Comparison of ENCODE assay signal across 8 cellular contexts in the genomic region with DNA sequence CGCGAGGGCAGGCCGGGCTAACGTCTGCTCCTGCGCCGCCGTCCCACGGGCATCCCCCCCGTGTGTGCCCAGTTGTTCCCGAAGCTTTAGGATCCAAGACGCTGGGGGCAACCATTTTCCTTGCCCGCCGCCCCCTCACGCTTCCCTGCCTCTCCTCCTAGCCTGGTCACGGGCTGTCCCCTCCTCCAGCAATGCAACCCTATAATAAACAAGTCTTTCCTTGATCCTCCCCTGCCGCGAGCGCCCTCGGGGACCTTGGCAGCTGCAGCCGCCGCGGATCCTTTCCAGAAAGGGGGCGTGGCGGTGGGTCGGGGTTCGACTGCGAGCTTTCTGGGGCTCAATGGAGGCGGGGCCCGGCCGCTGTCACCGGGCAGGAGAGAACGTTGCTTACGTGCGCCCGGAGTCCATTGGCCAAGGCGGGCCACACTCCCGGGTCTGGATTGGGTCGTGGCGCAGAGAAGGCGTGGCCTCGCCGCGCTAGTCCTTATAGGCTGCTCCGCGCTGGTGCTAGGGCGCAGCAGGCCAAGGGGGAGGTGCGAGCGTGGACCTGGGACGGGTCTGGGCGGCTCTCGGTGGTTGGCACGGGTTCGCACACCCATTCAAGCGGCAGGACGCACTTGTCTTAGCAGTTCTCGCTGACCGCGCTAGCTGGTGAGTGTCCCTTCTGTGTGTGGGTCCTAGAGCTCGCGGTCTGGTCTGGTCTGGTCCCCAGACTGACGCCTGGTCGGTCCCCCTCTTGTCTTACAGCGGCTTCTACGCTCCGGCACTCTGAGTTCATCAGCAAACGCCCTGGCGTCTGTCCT. TPM values are rescaled to one million over a fixed set of nuclear protein-coding genes. Genes with fewer than 3 reads are reported as not detected.
DNase-seq lines count a peak whose midpoint lies in the region; ATAC-seq, FAIRE-seq and TF ChIP-seq lines count a peak whose summit lies in the region.

A gene with protein sequence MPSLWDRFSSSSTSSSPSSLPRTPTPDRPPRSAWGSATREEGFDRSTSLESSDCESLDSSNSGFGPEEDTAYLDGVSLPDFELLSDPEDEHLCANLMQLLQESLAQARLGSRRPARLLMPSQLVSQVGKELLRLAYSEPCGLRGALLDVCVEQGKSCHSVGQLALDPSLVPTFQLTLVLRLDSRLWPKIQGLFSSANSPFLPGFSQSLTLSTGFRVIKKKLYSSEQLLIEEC (plus strand): TSS at position 515 of the 803 bp plus-strand sequence. CDS start 293 bp downstream, outside the sequence.

- H2BK12ac ChIP-seq in H1 (ENCODE audit: low read depth, low read length) (peak within 1 kb of the TSS; percentile 93), mesenchymal stem cell (ENCODE audit: low read length in 2 of 2) (peak within 1 kb of the TSS; percentile 99)

- H2BK120ac ChIP-seq in H1 (replicated peaks; ENCODE audit: low read depth, low read length) (peak within 1 kb of the TSS; percentile 86), mesenchymal stem cell (ENCODE audit: low read depth, low read length) (peak within 1 kb of the TSS; percentile 98)

- DNase-seq in COLO829 (ENCODE audit: low spot score) = peak; percentile 96
- peak; percentile 99 for DNase-seq in HTR-8/SVneo (ENCODE audit: insufficient read length, low spot score)
- DNase-seq in NOMO-1 treated with dmso at 0.1 percent for 144 hours (lab: John Stamatoyannopoulos, UW; ENCODE audit: unreplicated experiment) = peak; percentile 98
- DNase-seq in activated CD8-positive, alpha-beta memory T cell treated with anti-CD3 and anti-CD28 coated beads for 48 hours (ENCODE audit: low read depth in 2 of 3, low spot score in 2 of 3) = peak; percentile 95 to 97 (median 96)
- DNase-seq in H1 (ENCODE audit: low read depth in 1 of 2, low spot score in 2 of 2) = peak; percentile 98
- DNase-seq in mesenchymal stem cell = peak; percentile 99
- DNase-seq in stimulated activated CD8-positive, alpha-beta memory T cell treated with anti-CD3 and anti-CD28 coated beads, Interleukin-12 subunit alpha, Interleukin-12 subunit beta, amount 100 ng/mL, for 4 hours (ENCODE audit: low read depth) = peak; percentile 94

- 0 out of 3 replicates have a peak, but pooled peaks of 1 of the 2 experiments have one; percentile 42 for TF ChIP-seq EP300 in H1 (IDR thresholded peaks at IDR 0.05; ENCODE audit: borderline replicate concordance in 1 of 2, low read depth in 2 of 2, low read length in 2 of 2)

- H3K9ac ChIP-seq in H1 (replicated peaks in 1 of 4; ENCODE audit: extremely low read depth in 1 of 4, low read depth in 3 of 4, low read length in 3 of 4) (peak within 1 kb of the TSS; percentile 78 to 94 (median 90)), mesenchymal stem cell (ENCODE audit: low read length) (peak within 1 kb of the TSS; percentile 92)

- ATAC-seq in GM21367 (IDR thresholded peaks at IDR 0.05; ENCODE audit: unreplicated experiment) = peak; percentile 68

- peaks cover 15 to 23% of the 10 kb centered on the region in 2 experiments for H4K20me1 ChIP-seq in H1 (replicated peaks in 1 of 2; ENCODE audit: control insufficient read depth in 1 of 2, insufficient read depth in 2 of 2, low read length in 2 of 2)

- H3K27ac ChIP-seq in H1 (ENCODE audit: low read depth, low read length) = peak within 1 kb of the TSS; percentile 85
- peak within 1 kb of the TSS; percentile 98 for H3K27ac ChIP-seq in mesenchymal stem cell (ENCODE audit: low read length, poor library complexity, severe bottlenecking)

- H3K18ac ChIP-seq in H1 (ENCODE audit: extremely low read depth, low read length) (peak within 1 kb of the TSS; percentile 98), mesenchymal stem cell (ENCODE audit: low read depth in 1 of 2, low read length in 2 of 2) (peak within 1 kb of the TSS; percentile 95 to 99)

- CTCF ChIA-PET in H1 (lab: Charles Lee; ENCODE audit: partially characterized antibody) = interaction anchor here (0.6 to 6.0 kb wide), 21 partner anchors 8 to 1766 kb away, joined by 3 to 91 read pairs (median 13); no protein-coding TSS in a partner anchor

- no peaks in the 10 kb centered on the region for H3K79me1 ChIP-seq in H1 (ENCODE audit: low read depth, low read length)
- peaks cover 2% of the 10 kb centered on the region for H3K79me1 ChIP-seq in mesenchymal stem cell (replicated peaks; ENCODE audit: low read length, poor library complexity, severe bottlenecking)

- no peak within 1 kb of the TSS for H2AFZ ChIP-seq in H1 (ENCODE audit: low read length)
- H2AFZ ChIP-seq in mesenchymal stem cell (ENCODE audit: low read depth, low read length) = peak within 1 kb of the TSS; percentile 6

- H3K4me3 ChIP-seq in H1 (ENCODE audit: extremely low read depth in 1 of 4, insufficient read depth in 2 of 4, low read depth in 3 of 4, low read length in 4 of 4) (peak within 1 kb of the TSS; percentile 88 to 94 (median 93)), mesenchymal stem cell (ENCODE audit: insufficient read depth in 1 of 2, low read depth in 1 of 2, low read length in 2 of 2) (peak within 1 kb of the TSS; percentile 89 to 96)

- peak within 1 kb of the TSS; percentile 99 for H4K91ac ChIP-seq in H1 (replicated peaks; ENCODE audit: insufficient read length, low read length)
- peak within 1 kb of the TSS; percentile 100 for H4K91ac ChIP-seq in mesenchymal stem cell (ENCODE audit: low read length)

- TF ChIP-seq RAD21 in H1 (IDR thresholded peaks at IDR 0.05 in 1 of 2, conservative IDR thresholded peaks at IDR 0.05 in 1 of 2; ENCODE audit: low read depth in 2 of 2, low read length in 2 of 2) = no peak

- H4K8ac ChIP-seq in H1 (ENCODE audit: extremely low read depth, insufficient read depth, low read length) (peak within 1 kb of the TSS; percentile 94), mesenchymal stem cell (ENCODE audit: low read length) (peak within 1 kb of the TSS; percentile 95)

- H3K14ac ChIP-seq in H1 (ENCODE audit: insufficient read length) = peak within 1 kb of the TSS; percentile 90
- peak within 1 kb of the TSS in 1 of 2 experiments; percentile 99 for H3K14ac ChIP-seq in mesenchymal stem cell (ENCODE audit: low read length in 2 of 2)

- H2AK5ac ChIP-seq in H1 (ENCODE audit: low read depth, low read length) (peak within 1 kb of the TSS; percentile 47; the same call in 1 of the 2 replicates), mesenchymal stem cell (ENCODE audit: low read length, severe bottlenecking) (peak within 1 kb of the TSS; percentile 89)

- H3K4me2 ChIP-seq in H1 (ENCODE audit: insufficient read depth in 1 of 2, low read depth in 2 of 2, low read length in 2 of 2) = peak within 1 kb of the TSS; percentile 96 to 98
- H3K4me2 ChIP-seq in mesenchymal stem cell (ENCODE audit: low read length, poor library complexity, severe bottlenecking) = peak within 1 kb of the TSS; percentile 93

- TF ChIP-seq POLR2A in H1 (IDR thresholded peaks at IDR 0.05; ENCODE audit: control extremely low read depth in 1 of 2, low read depth in 2 of 2, low read length in 2 of 2) = peak; percentile 100

- peak within 1 kb of the TSS; percentile 92 for H3K4ac ChIP-seq in H1 (replicated peaks; ENCODE audit: insufficient read length, low read depth, low read length)
- H3K4ac ChIP-seq in mesenchymal stem cell (ENCODE audit: low read depth in 1 of 2, low read length in 2 of 2) = peak within 1 kb of the TSS; percentile 98 to 100

- H4K5ac ChIP-seq in H1 (ENCODE audit: insufficient read length, low read depth, low read length) = peak within 1 kb of the TSS; percentile 99

- POLR2A ChIA-PET in H1 (lab: Charles Lee; ENCODE audit: partially characterized antibody) = interaction anchor here (0.6 to 16.4 kb wide), 48 partner anchors 14 to 354 kb away, joined by 3 to 895 read pairs (median 5); partner anchors contain the start of genes ANAPC16, ASCC1, DNAJB12 and SPOCK2

- peak within 1 kb of the TSS; percentile 99 for H2BK5ac ChIP-seq in H1 (ENCODE audit: low read depth, low read length)
- H2BK5ac ChIP-seq in mesenchymal stem cell (ENCODE audit: low read depth, low read length, poor library complexity, severe bottlenecking) = peak within 1 kb of the TSS; percentile 96

- H3K27me3 ChIP-seq in H1 (replicated peaks in 1 of 4; ENCODE audit: control insufficient read depth in 3 of 4, extremely low read depth in 1 of 4, insufficient read depth in 3 of 4, low read length in 3 of 4) (no peaks in the 10 kb centered on the region), mesenchymal stem cell (ENCODE audit: control insufficient read depth in 1 of 2, insufficient read depth in 1 of 2, low read length in 2 of 2) (no peaks in the 10 kb centered on the region)

- no peak for TF ChIP-seq CTCF in H1 (IDR thresholded peaks at IDR 0.05; ENCODE audit: control extremely low read depth in 1 of 3, insufficient read depth in 1 of 3, low read depth in 1 of 3, low read length in 3 of 3)

- no peak within 1 kb of the TSS for H3K23ac ChIP-seq in H1 (ENCODE audit: insufficient read length)
- peak within 1 kb of the TSS in 1 of 2 experiments; percentile 96 for H3K23ac ChIP-seq in mesenchymal stem cell (ENCODE audit: low read length in 2 of 2)

- H2BK15ac ChIP-seq in H1 (ENCODE audit: low read length) = peak within 1 kb of the TSS; percentile 99; the same call in 1 of the 2 replicates
- peak within 1 kb of the TSS; percentile 60 for H2BK15ac ChIP-seq in mesenchymal stem cell (ENCODE audit: low read depth, poor library complexity, severe bottlenecking)

- FAIRE-seq in HTR-8/SVneo (lab: Jason Lieb, UNC) = peak; percentile 93
- no peak for FAIRE-seq in H1 (lab: Jason Lieb, UNC)

- H3K36me3 ChIP-seq in H1 (ENCODE audit: control insufficient read depth in 2 of 4, insufficient read depth in 4 of 4, low read length in 3 of 4) = peaks cover 3 to 20% (median 10%) of the 10 kb centered on the region in 4 experiments; a peak in 7 of 8 replicates
- H3K36me3 ChIP-seq in mesenchymal stem cell (ENCODE audit: control insufficient read depth in 1 of 2, insufficient read depth in 2 of 2, low read depth in 1 of 2, low read length in 2 of 2) = peaks cover 15 to 21% of the 10 kb centered on the region in 2 experiments

- peaks cover 20% of the 10 kb centered on the region for H3K23me2 ChIP-seq in H1 (ENCODE audit: low read depth, low read length)

- WGBS in H1 (ENCODE audit: extremely low coverage in 1 of 2, insufficient coverage in 1 of 2, insufficient read length in 1 of 2, insufficient replicate concordance in 2 of 2, low coverage in 1 of 2, low lambda C conversion rate in 2 of 2, missing lambda C conversion rate in 1 of 2), 2 experiments = 2% methylated on average over 42 of the region's 67 CpGs; no CpG with 5 or more reads in 1 of the 2 experiments
- WGBS in mesenchymal stem cell = under 1% methylated on average over 66 of the region's 67 CpGs

- H3K4me1 ChIP-seq in H1 (replicated peaks in 1 of 4; ENCODE audit: control insufficient read depth in 3 of 4, insufficient read depth in 4 of 4, low read length in 3 of 4) (peaks cover 0 to 19% (median 15%) of the 10 kb centered on the region in 4 experiments; a peak in 6 of 7 replicates), mesenchymal stem cell (ENCODE audit: control insufficient read depth, insufficient read depth, low read depth, low read length) (peaks cover 22% of the 10 kb centered on the region)

- peak within 1 kb of the TSS; percentile 100; the same call in 1 of the 2 replicates for H2BK20ac ChIP-seq in H1 (ENCODE audit: low read length)

- H3K79me2 ChIP-seq in H1 (ENCODE audit: control insufficient read depth in 1 of 2, insufficient read depth in 2 of 2, low read length in 2 of 2) = peaks cover 0 to 19% of the 10 kb centered on the region in 2 experiments; a peak in 3 of 4 replicates

- peak within 1 kb of the TSS; percentile 91 for H3K56ac ChIP-seq in H1 (replicated peaks; ENCODE audit: insufficient read length, low read depth, low read length)

- H3K9me3 ChIP-seq in H1 (ENCODE audit: insufficient read depth in 2 of 2, low read depth in 1 of 2, low read length in 1 of 2) = no peaks in the 10 kb centered on the region
- H3K9me3 ChIP-seq in mesenchymal stem cell (ENCODE audit: control insufficient read depth, low read length) = no peaks in the 10 kb centered on the region

RNA-seq across cellular contexts. Expression of the gene that starts here (rescaled TPM):
- 42.1 and 47.4 TPM in 2 replicates for total RNA-seq in H1 (2021; fragmentation: NEBNext Ultra II Directional; extraction: Animal tissue kit (Norgen Biotek cat#: 25700))
- 108 and 187 TPM in 2 replicates for polyA plus RNA-seq in H1 (2011; rRNA removed)
- polyA plus RNA-seq in H1 (2011; cell fraction: cytosol; rRNA removed) = 146 TPM
- polyA plus RNA-seq in H1 (2011; cell fraction: nucleus; rRNA removed) = 143 TPM
- 55.0 to 142 TPM (median 113 TPM) in 4 replicates for polyA plus RNA-seq in H1 (2012, experiment 1 of 2)
- polyA plus RNA-seq in H1 (2012, experiment 2 of 2) = 62.5 TPM
- 18.5 TPM for polyA plus RNA-seq in H1 (2013, experiment 1 of 2)
- 19.9 TPM for polyA plus RNA-seq in H1 (2013, experiment 2 of 2)
- 63.3 and 82.3 TPM in 2 replicates for polyA minus RNA-seq in H1 (2011; rRNA and poly(A)+ RNA removed)
- polyA minus RNA-seq in H1 (2011; cell fraction: cytosol; rRNA and poly(A)+ RNA removed) = 113 TPM
- polyA minus RNA-seq in H1 (2011; cell fraction: nucleus; rRNA and poly(A)+ RNA removed) = 186 TPM
- 109 TPM for polyA plus RNA-seq in mesenchymal stem cell (2013, experiment 1 of 2)
- polyA plus RNA-seq in mesenchymal stem cell (2013, experiment 2 of 2) = 107 TPM

Comparison
In these comparisons a context has a peak if more than half of its experiments do, and no peak if none do; other contexts are left out.
1. Peak in every context shown above with its lines: DNase-seq, ATAC-seq, H3K4me3 ChIP-seq and H3K27ac ChIP-seq.